23 cellular contexts compared by ENCODE assay signal in genomic region chr10:32402499-32402898, GRCh38.
"Had no signal": no experiment of that assay in that cellular context is flagged by ENCODE, and none has a peak within 500 bp of the region (broad histone marks: within the 10 kb centered on the region; RNA-seq: fewer than 3 reads in every experiment).

No MANE protein-coding gene starts in this region.

- H3K4me3 Mint-ChIP-seq: immature natural killer cell, mesothelial cell of epicardium had no signal

- H3K4me3 ChIP-seq: coronary artery, dorsolateral prefrontal cortex, esophagus muscularis mucosa, gastrocnemius medialis, heart right ventricle, left lung, lower lobe of right lung had no signal

- H3K36me3 Mint-ChIP-seq: mesothelial cell of epicardium had no signal

- DNase-seq: dermis blood vessel endothelial cell; dorsolateral prefrontal cortex; effector CD4-positive, alpha-beta T cell; effector memory CD4-positive, alpha-beta T cell; foreskin melanocyte; gastrocnemius medialis; glutamatergic neuron; head of caudate nucleus; heart right ventricle; hypothalamus; immature natural killer cell; islet precursor cell; kidney; kidney glomerular epithelial cell; left lung; left ventricle myocardium superior; lower lobe of right lung; mesenchymal stem cell had no signal

- H3K4me1 Mint-ChIP-seq: immature natural killer cell, mesothelial cell of epicardium had no signal

- H3K27me3 ChIP-seq: dorsolateral prefrontal cortex, esophagus muscularis mucosa, gastrocnemius medialis, heart right ventricle, left lung had no signal

- H3K27ac Mint-ChIP-seq: immature natural killer cell, mesothelial cell of epicardium had no signal

- ATAC-seq: gastrocnemius medialis, heart right ventricle, left lung, left ventricle myocardium superior, lower lobe of right lung had no signal

- H3K4me1 ChIP-seq: esophagus muscularis mucosa, gastrocnemius medialis, heart right ventricle, left lung, lower lobe of right lung had no signal

- H3K36me3 ChIP-seq: esophagus muscularis mucosa, gastrocnemius medialis, heart right ventricle, left lung, lower lobe of right lung had no signal

- H3K9me3 ChIP-seq: esophagus muscularis mucosa, gastrocnemius medialis, heart right ventricle, left lung, lower lobe of right lung had no signal

- H3K9me3 Mint-ChIP-seq: mesothelial cell of epicardium had no signal

- FAIRE-seq: colon, endothelial cell of umbilical vein, kidney had no signal

- H3K27ac ChIP-seq: coronary artery, dorsolateral prefrontal cortex, esophagus muscularis mucosa, gastrocnemius medialis, heart right ventricle, left lung, lower lobe of right lung had no signal
